Comparison of ENCODE assay signal across 20 cellular contexts in the genomic region with DNA sequence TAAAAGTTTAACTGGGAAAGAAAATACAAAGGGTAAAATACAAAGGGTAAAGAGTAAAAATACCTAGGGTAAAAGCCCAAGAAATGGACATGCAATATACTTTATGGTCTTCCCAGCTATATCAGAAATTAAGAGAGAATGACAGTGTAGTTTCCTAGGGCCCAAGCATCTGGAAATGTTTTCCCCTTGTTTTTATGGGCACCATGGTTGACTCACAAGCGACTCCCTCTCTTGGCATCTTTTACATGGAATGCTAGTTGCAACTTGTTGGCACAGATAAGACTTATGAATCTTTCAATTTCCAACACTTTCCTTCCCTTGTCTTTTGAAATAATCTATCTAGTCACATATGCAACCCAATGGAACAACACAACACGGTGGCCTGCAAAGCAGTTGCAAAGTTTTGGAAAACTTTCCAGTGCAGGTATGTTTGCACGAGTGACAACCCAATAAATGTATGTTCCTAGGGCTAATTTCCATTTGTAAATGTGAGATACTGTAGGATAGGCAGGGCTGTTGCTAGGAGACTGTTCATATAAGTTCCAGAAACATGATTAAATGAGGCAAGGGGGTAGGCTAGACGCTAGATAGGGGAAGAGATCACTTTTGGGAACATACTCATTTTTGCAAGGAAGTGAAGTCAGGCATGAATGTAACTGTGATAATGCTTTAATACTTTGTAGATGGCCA. TPM values are rescaled to one million over a fixed set of nuclear protein-coding genes. Genes with fewer than 3 reads are reported as not detected.
DNase-seq lines count a peak whose midpoint lies in the region; ATAC-seq and TF ChIP-seq lines count a peak whose summit lies in the region.
"Had no signal": no experiment of that assay in that cellular context is flagged by ENCODE, and none has a peak within 500 bp of the region (broad histone marks: within the 10 kb centered on the region; RNA-seq: fewer than 3 reads in every experiment).

No MANE protein-coding gene starts in this region.

- H3K27me3 Mint-ChIP-seq in chondrocyte (ENCODE audit: low read depth) (no peaks in the 10 kb centered on the region), progenitor cell of endocrine pancreas (no peaks in the 10 kb centered on the region)
- H3K27me3 Mint-ChIP-seq in activated CD8-positive, alpha-beta memory T cell treated with anti-CD3 and anti-CD28 coated beads, Interleukin-2, amount 10 ng/mL, durations not matched to agents 7 days and 5 days = no peaks in the 10 kb centered on the region
- H3K27me3 Mint-ChIP-seq: activated naive CD8-positive, alpha-beta T cell treated with anti-CD3 and anti-CD28 coated beads, Interleukin-2, amount 10 ng/mL, durations not matched to agents 7 days and 5 days had no signal

- no peak for TF ChIP-seq CTCF in foreskin keratinocyte (conservative IDR thresholded peaks at IDR 0.05)
- TF ChIP-seq CTCF in chondrocyte (IDR thresholded peaks at IDR 0.05) = no peak
- TF ChIP-seq CTCF in progenitor cell of endocrine pancreas (IDR thresholded peaks at IDR 0.05; ENCODE audit: unreplicated experiment) = no peak

- H3K4me3 Mint-ChIP-seq in chondrocyte (ENCODE audit: unreplicated experiment) (no peak overlapping the region), progenitor cell of endocrine pancreas (ENCODE audit: low read depth) (no peak overlapping the region)
- H3K4me3 Mint-ChIP-seq in activated CD8-positive, alpha-beta memory T cell treated with anti-CD3 and anti-CD28 coated beads, Interleukin-2, amount 10 ng/mL, durations not matched to agents 7 days and 5 days = no peak overlapping the region
- H3K4me3 Mint-ChIP-seq: activated naive CD8-positive, alpha-beta T cell treated with anti-CD3 and anti-CD28 coated beads, Interleukin-2, amount 10 ng/mL, durations not matched to agents 7 days and 5 days; CD8-positive, alpha-beta T cell; stimulated activated memory B cell treated with anti-CD40 and anti-IgM and Interleukin-4, amounts not matched to agents 10 μg/mL and 1 μg/mL and 100 μg/mL, for 72 hours had no signal

- H3K9me3 Mint-ChIP-seq in chondrocyte (ENCODE audit: low read depth) (peaks cover 8% of the 10 kb centered on the region), progenitor cell of endocrine pancreas (ENCODE audit: low read depth) (peaks cover 6% of the 10 kb centered on the region)
- H3K9me3 Mint-ChIP-seq in activated CD8-positive, alpha-beta memory T cell treated with anti-CD3 and anti-CD28 coated beads, Interleukin-2, amount 10 ng/mL, durations not matched to agents 7 days and 5 days (ENCODE audit: low read depth) = no peaks in the 10 kb centered on the region
- H3K9me3 Mint-ChIP-seq: CD8-positive, alpha-beta T cell; stimulated activated memory B cell treated with anti-CD40 and anti-IgM and Interleukin-4, amounts not matched to agents 10 μg/mL and 1 μg/mL and 100 μg/mL, for 72 hours had no signal

- peak; percentile 17 for DNase-seq in HCEC 1CT
- DNase-seq in foreskin keratinocyte = peak; percentile 89 to 95
- DNase-seq in chondrocyte (ENCODE audit: low spot score) = no peak
- no peak for DNase-seq in activated CD8-positive, alpha-beta memory T cell treated with anti-CD3 and anti-CD28 coated beads, Interleukin-2, amount 10 ng/mL, durations not matched to agents 7 days and 5 days
- no peak for DNase-seq in progenitor cell of endocrine pancreas (ENCODE audit: low spot score, unreplicated experiment)
- no peak for DNase-seq in NCI-H2107 (lab: John Stamatoyannopoulos, UW)
- DNase-seq: activated CD4-positive, alpha-beta T cell treated with anti-CD3 and anti-CD28 coated beads for 4 hours; activated naive CD8-positive, alpha-beta T cell treated with anti-CD3 and anti-CD28 coated beads, Interleukin-2, amount 10 ng/mL, durations not matched to agents 7 days and 5 days; activated T-cell treated with anti-CD3 and anti-CD28 coated beads for 4 hours; CD8-positive, alpha-beta T cell; head of caudate nucleus; islet precursor cell; Karpas-422; NCI-H1694 treated with DMSO at 0.1 percent for 48 hours; NCI-H69; nucleus accumbens had no signal

- H3K27me3 ChIP-seq in foreskin keratinocyte = no peaks in the 10 kb centered on the region

- CTCF ChIA-PET in activated CD8-positive, alpha-beta memory T cell treated with anti-CD3 and anti-CD28 coated beads, Interleukin-2, amount 10 ng/mL, durations not matched to agents 7 days and 5 days (lab: Charles Lee) = interaction anchor here (0.6 kb wide), 1 partner anchor 25 kb away, joined by 3 read pairs; no protein-coding TSS in a partner anchor

- H3K36me3 Mint-ChIP-seq in chondrocyte (ENCODE audit: low read depth) (no peaks in the 10 kb centered on the region), progenitor cell of endocrine pancreas (ENCODE audit: insufficient read depth) (peaks cover 1% of the 10 kb centered on the region)
- H3K36me3 Mint-ChIP-seq in activated CD8-positive, alpha-beta memory T cell treated with anti-CD3 and anti-CD28 coated beads, Interleukin-2, amount 10 ng/mL, durations not matched to agents 7 days and 5 days = no peaks in the 10 kb centered on the region
- H3K36me3 Mint-ChIP-seq: activated naive CD8-positive, alpha-beta T cell treated with anti-CD3 and anti-CD28 coated beads, Interleukin-2, amount 10 ng/mL, durations not matched to agents 7 days and 5 days; CD8-positive, alpha-beta T cell; stimulated activated memory B cell treated with anti-CD40 and anti-IgM and Interleukin-4, amounts not matched to agents 10 μg/mL and 1 μg/mL and 100 μg/mL, for 72 hours had no signal

- ATAC-seq in SK-N-SH treated with all-trans-retinoic acid at 6 μM for 48 hours = peak; percentile 91
- ATAC-seq in foreskin keratinocyte = peak; percentile 88
- no peak for ATAC-seq in activated CD8-positive, alpha-beta memory T cell treated with anti-CD3 and anti-CD28 coated beads, Interleukin-2, amount 10 ng/mL, durations not matched to agents 7 days and 5 days
- ATAC-seq: CD8-positive, alpha-beta T cell; Right ventricle myocardium inferior; stimulated activated memory B cell treated with anti-CD40 and anti-IgM and Interleukin-4, amounts not matched to agents 10 μg/mL and 1 μg/mL and 100 μg/mL, for 72 hours had no signal

- peaks cover 7% of the 10 kb centered on the region for H3K4me1 Mint-ChIP-seq in chondrocyte (ENCODE audit: low read depth)
- H3K4me1 Mint-ChIP-seq in activated CD8-positive, alpha-beta memory T cell treated with anti-CD3 and anti-CD28 coated beads, Interleukin-2, amount 10 ng/mL, durations not matched to agents 7 days and 5 days = peaks cover 3% of the 10 kb centered on the region
- peaks cover 4% of the 10 kb centered on the region for H3K4me1 Mint-ChIP-seq in progenitor cell of endocrine pancreas (ENCODE audit: low read depth)
- H3K4me1 Mint-ChIP-seq: stimulated activated memory B cell treated with anti-CD40 and anti-IgM and Interleukin-4, amounts not matched to agents 10 μg/mL and 1 μg/mL and 100 μg/mL, for 72 hours had no signal

- H3K4me1 ChIP-seq in foreskin keratinocyte = peaks cover 36% of the 10 kb centered on the region

- peak overlapping the region; percentile 93 for H3K27ac ChIP-seq in foreskin keratinocyte

- H3K27ac Mint-ChIP-seq in chondrocyte (ENCODE audit: unreplicated experiment) (no peak overlapping the region), progenitor cell of endocrine pancreas (no peak overlapping the region)
- no peak overlapping the region for H3K27ac Mint-ChIP-seq in activated CD8-positive, alpha-beta memory T cell treated with anti-CD3 and anti-CD28 coated beads, Interleukin-2, amount 10 ng/mL, durations not matched to agents 7 days and 5 days
- H3K27ac Mint-ChIP-seq: activated naive CD8-positive, alpha-beta T cell treated with anti-CD3 and anti-CD28 coated beads, Interleukin-2, amount 10 ng/mL, durations not matched to agents 7 days and 5 days; stimulated activated memory B cell treated with anti-CD40 and anti-IgM and Interleukin-4, amounts not matched to agents 10 μg/mL and 1 μg/mL and 100 μg/mL, for 72 hours had no signal

TF ChIP-seq in SK-N-SH treated with all-trans-retinoic acid at 6 μM for 48 hours, 23 proteins besides CTCF, POLR2A, EP300 and RAD21:
- no peak for TF ChIP-seq PPARA (CRISPR knock-in tag; IDR thresholded peaks at IDR 0.05; ENCODE audit: borderline replicate concordance)

RNA-seq across cellular contexts. Expression of a gene that starts 36.4 kb away (rescaled TPM):
- total RNA-seq in foreskin keratinocyte = 10.2 and 42.0 TPM in 2 replicates
- polyA plus RNA-seq in foreskin keratinocyte = 5.9 and 24.2 TPM in 2 replicates
- not detected in 3 replicates for total RNA-seq in chondrocyte
- total RNA-seq in activated CD8-positive, alpha-beta memory T cell treated with anti-CD3 and anti-CD28 coated beads, Interleukin-2, amount 10 ng/mL, durations not matched to agents 7 days and 5 days = not detected
- not detected in 2 replicates for total RNA-seq in progenitor cell of endocrine pancreas
- total RNA-seq: activated naive CD8-positive, alpha-beta T cell treated with anti-CD3 and anti-CD28 coated beads, Interleukin-2, amount 10 ng/mL, durations not matched to agents 7 days and 5 days; CD8-positive, alpha-beta T cell; cerebellum; Right ventricle myocardium inferior had no signal

RNA-seq across cellular contexts. Expression of a gene that starts 43.1 kb away (rescaled TPM):
- total RNA-seq in foreskin keratinocyte (182 and 231 TPM in 2 replicates), chondrocyte (7.9 to 18.1 TPM (median 14.5 TPM) in 3 replicates), progenitor cell of endocrine pancreas (84.3 and 108 TPM in 2 replicates)
- 346 and 453 TPM in 2 replicates for polyA plus RNA-seq in foreskin keratinocyte
- 10 to 100 TPM; 54.6 to 76.5 TPM for total RNA-seq in activated CD8-positive, alpha-beta memory T cell treated with anti-CD3 and anti-CD28 coated beads, Interleukin-2, amount 10 ng/mL, durations not matched to agents 7 days and 5 days

Comparison
In these comparisons a context has a peak if more than half of its experiments do, and no peak if none do; other contexts are left out.
1. DNase-seq: peak in HCEC 1CT (single experiment) and foreskin keratinocyte (2 of 2); none in chondrocyte (single experiment), activated CD8-positive, alpha-beta memory T cell treated with anti-CD3 and anti-CD28 coated beads, Interleukin-2, amount 10 ng/mL, durations not matched to agents 7 days and 5 days (single experiment), progenitor cell of endocrine pancreas (single experiment) and NCI-H2107 (single experiment).
2. RNA of a gene that starts 36.4 kb away (total RNA-seq): 10.2 to 42.0 TPM in foreskin keratinocyte; not detected in chondrocyte, not detected in activated CD8-positive, alpha-beta memory T cell treated with anti-CD3 and anti-CD28 coated beads, Interleukin-2, amount 10 ng/mL, durations not matched to agents 7 days and 5 days and not detected in progenitor cell of endocrine pancreas; every median in the first group is over 10 times any median in the second.